Comparison of ENCODE assay signal across 8 cellular contexts in the genomic region with DNA sequence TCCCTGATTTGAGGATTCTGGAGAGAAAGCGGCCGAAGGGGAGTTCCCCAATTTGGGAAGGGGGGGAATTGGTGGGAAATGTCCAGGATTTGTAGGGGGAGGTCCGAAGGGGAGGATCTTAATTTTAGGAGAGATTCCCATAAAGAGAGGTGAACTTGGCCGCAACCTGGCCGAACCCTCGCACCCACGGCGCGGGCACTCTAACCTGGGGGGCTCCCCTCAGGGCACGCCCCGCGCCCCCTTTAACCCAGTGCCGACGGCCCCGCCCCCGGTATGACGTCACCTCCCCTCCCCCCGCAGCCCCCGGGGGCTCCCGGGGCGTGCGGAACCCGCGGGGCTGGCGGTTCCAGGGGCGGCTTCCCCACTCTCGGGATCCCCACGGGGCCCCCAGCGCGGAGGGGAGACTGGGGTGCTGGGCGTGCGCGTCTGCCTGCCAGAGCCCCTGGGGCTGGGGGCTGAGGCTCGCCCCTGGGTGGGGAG. TPM values are rescaled to one million over a fixed set of nuclear protein-coding genes. Genes with fewer than 3 reads are reported as not detected.
DNase-seq lines count a peak whose midpoint lies in the region; ATAC-seq and TF ChIP-seq lines count a peak whose summit lies in the region.

No MANE protein-coding gene starts in this region.

- H3K9me3 Mint-ChIP-seq in memory B cell = peaks cover 2% of the 10 kb centered on the region

- no peaks in the 10 kb centered on the region for H3K9me3 ChIP-seq in cardiac muscle cell (ENCODE audit: low read depth)
- no peaks in the 10 kb centered on the region for H3K9me3 ChIP-seq in breast epithelium
- H3K9me3 ChIP-seq in vagina = no peaks in the 10 kb centered on the region

- H3K36me3 Mint-ChIP-seq in memory B cell = no peaks in the 10 kb centered on the region

- no peak for TF ChIP-seq POLR2A in breast epithelium (IDR thresholded peaks at IDR 0.05)
- TF ChIP-seq POLR2A in vagina (IDR thresholded peaks at IDR 0.05) = no peak

- H3K4me1 Mint-ChIP-seq in memory B cell = peaks cover 21% of the 10 kb centered on the region

- H3K4me3 ChIP-seq in cardiac muscle cell = peak overlapping the region; percentile 92
- H3K4me3 ChIP-seq in breast epithelium = peak overlapping the region; percentile 48 to 76 (median 64)
- H3K4me3 ChIP-seq in vagina = peak overlapping the region; percentile 63 to 64

- H3K36me3 ChIP-seq in cardiac muscle cell (no peaks in the 10 kb centered on the region), breast epithelium (no peaks in the 10 kb centered on the region), vagina (no peaks in the 10 kb centered on the region)

- ATAC-seq in memory B cell (ENCODE audit: low read depth) = no peak

- H3K27me3 Mint-ChIP-seq in memory B cell = peaks cover 30% of the 10 kb centered on the region

- no peak for DNase-seq in cardiac muscle cell (ENCODE audit: low read depth in 1 of 2, low spot score in 1 of 2)
- DNase-seq in cardiac septum (ENCODE audit: low spot score) = no peak
- no peak for DNase-seq in breast epithelium (ENCODE audit: low spot score in 2 of 2)
- no peak for DNase-seq in memory B cell (ENCODE audit: low spot score in 2 of 2)
- no peak for DNase-seq in vagina (ENCODE audit: extremely low spot score in 2 of 2)
- DNase-seq in stimulated activated CD4-positive, alpha-beta T cell treated with anti-CD3 and anti-CD28 coated beads, Interleukin-1b, Interleukin-23, amount 100 ng/mL, for 48 hours = no peak
- DNase-seq in MV-4-11 (lab: John Stamatoyannopoulos, UW) = no peak
- no peak for DNase-seq in NCI-H510A treated with DMSO at 0.1 percent for 48 hours (lab: John Stamatoyannopoulos, UW)

- intact Hi-C loops in cardiac septum (cut with DNase I) = no loop called here
- intact Hi-C loops in breast epithelium (cut with DNase I; ENCODE audit: low total_unique reads) = no loop called here
- intact Hi-C loops in vagina (cut with DNase I) = no loop called here

- TF ChIP-seq CTCF in cardiac muscle cell (IDR thresholded peaks at IDR 0.05; ENCODE audit: low read depth, low read length) (no peak), breast epithelium (IDR thresholded peaks at IDR 0.05) (no peak), vagina (IDR thresholded peaks at IDR 0.05) (no peak)

- H3K27ac Mint-ChIP-seq in memory B cell = no peak overlapping the region

- H3K27ac ChIP-seq in cardiac muscle cell = peak overlapping the region; percentile 1
- H3K27ac ChIP-seq in breast epithelium = no peak overlapping the region
- no peak overlapping the region for H3K27ac ChIP-seq in vagina

- peak overlapping the region; percentile 70 for H3K4me3 Mint-ChIP-seq in memory B cell

- peaks cover 15% of the 10 kb centered on the region for H3K4me1 ChIP-seq in cardiac muscle cell (ENCODE audit: low read depth)
- peaks cover 0 to 6% of the 10 kb centered on the region in 2 donors for H3K4me1 ChIP-seq in breast epithelium
- H3K4me1 ChIP-seq in vagina = peaks cover 17% of the 10 kb centered on the region

- H3K27me3 ChIP-seq in cardiac muscle cell = no peaks in the 10 kb centered on the region
- peaks cover 3 to 31% of the 10 kb centered on the region in 2 donors for H3K27me3 ChIP-seq in breast epithelium
- no peaks in the 10 kb centered on the region for H3K27me3 ChIP-seq in vagina

RNA-seq across cellular contexts. Expression of a gene that starts 1.1 kb away (rescaled TPM):
- total RNA-seq in cardiac muscle cell (247 and 351 TPM in 2 replicates), cardiac septum (37.5 TPM), breast epithelium (100 to 1,000 TPM; 111 to 603 (median 114) TPM), vagina (295 TPM)
- polyA plus RNA-seq in cardiac muscle cell = 46.0 and 68.7 TPM in 2 replicates
